7 cellular contexts compared by ENCODE assay signal in genomic region chr20:6142348-6142993, GRCh38. TPM values are rescaled to one million over a fixed set of nuclear protein-coding genes. Genes with fewer than 3 reads are reported as not detected.
A peak's percentile ranks its signal among the peaks of the same experiment; 100 is the strongest.
DNase-seq lines count a peak whose midpoint lies in the region; ATAC-seq and TF ChIP-seq lines count a peak whose summit lies in the region.

No MANE protein-coding gene starts in this region.

- DNase-seq in GM06990 (ENCODE audit: extremely low read depth, insufficient read length) (peak; percentile 6), NCI-H128 (lab: John Stamatoyannopoulos, UW; ENCODE audit: unreplicated experiment) (peak; percentile 15), T-helper 17 cell (peak in 1 of 3 donors; percentile 17), choroid plexus epithelial cell (ENCODE audit: low read depth) (peak; percentile 82), left lung (no peak)
- DNase-seq in stimulated activated effector memory CD8-positive, alpha-beta T cell treated with anti-CD3 and anti-CD28 coated beads, Interleukin-12 subunit alpha, Interleukin-12 subunit beta, amount 100 ng/mL, for 72 hours (ENCODE audit: low spot score in 2 of 2): peak; percentile 9 to 65

- TF ChIP-seq CTCF in GM06990 (IDR thresholded peaks at IDR 0.05; ENCODE audit: insufficient read depth, low read length, poor library complexity, severe bottlenecking) (peak; percentile 81), HEK293 (tag by site-specific recombination; IDR thresholded peaks at IDR 0.05) (no peak), choroid plexus epithelial cell (conservative IDR thresholded peaks at IDR 0.05; ENCODE audit: low read depth, low read length) (peak; percentile 80), left lung (IDR thresholded peaks at IDR 0.05) (peak; percentile 81 to 82)

- H3K27me3 Mint-ChIP-seq in T-helper 17 cell: peaks cover 20% of the 10 kb centered on the region

- CTCF ChIA-PET in HEK293 (lab: Yijun Ruan, JAX): interaction anchor here (0.6 to 1.0 kb wide), 5 partner anchors 10 to 1280 kb away, joined by 3 to 5 read pairs (median 4); no protein-coding TSS in a partner anchor

- intact Hi-C loops in left lung (cut with DNase I): no loop called here

- H3K36me3 ChIP-seq in GM06990 (ENCODE audit: control insufficient read depth, insufficient read depth, low read length) (no peaks in the 10 kb centered on the region), HEK293 (ENCODE audit: control insufficient read depth in 2 of 2, insufficient read depth in 1 of 2, low read length in 2 of 2) (no peaks in the 10 kb centered on the region), left lung (no peaks in the 10 kb centered on the region)

- H3K4me1 ChIP-seq in HEK293 (ENCODE audit: control insufficient read depth, insufficient read depth, low read length) (no peaks in the 10 kb centered on the region), left lung (no peaks in the 10 kb centered on the region)

- H3K4me3 Mint-ChIP-seq in T-helper 17 cell: no peak overlapping the region
- H3K4me3 Mint-ChIP-seq in stimulated activated effector memory CD8-positive, alpha-beta T cell treated with anti-CD3 and anti-CD28 coated beads, Interleukin-12 subunit alpha, Interleukin-12 subunit beta, amount 100 ng/mL, for 72 hours: no peak overlapping the region

- H3K27ac ChIP-seq in HEK293 (ENCODE audit: extremely low read depth, low read depth, low read length): no peak overlapping the region
- H3K27ac ChIP-seq in left lung: no peak overlapping the region

- no peaks in the 10 kb centered on the region for H3K4me1 Mint-ChIP-seq in T-helper 17 cell
- no peaks in the 10 kb centered on the region for H3K4me1 Mint-ChIP-seq in stimulated activated effector memory CD8-positive, alpha-beta T cell treated with anti-CD3 and anti-CD28 coated beads, Interleukin-12 subunit alpha, Interleukin-12 subunit beta, amount 100 ng/mL, for 72 hours

- POLR2A ChIA-PET in HEK293 (lab: Yijun Ruan, JAX): interaction anchor here (0.6 kb wide), 1 partner anchor 11 kb away, joined by 3 read pairs; no protein-coding TSS in a partner anchor

- H3K27me3 ChIP-seq in GM06990 (replicated peaks; ENCODE audit: control insufficient read depth, insufficient read depth, low read length): no peaks in the 10 kb centered on the region
- H3K27me3 ChIP-seq in left lung: peaks cover 0 to 20% of the 10 kb centered on the region in 2 donors

- H3K9me3 Mint-ChIP-seq in stimulated activated effector memory CD8-positive, alpha-beta T cell treated with anti-CD3 and anti-CD28 coated beads, Interleukin-12 subunit alpha, Interleukin-12 subunit beta, amount 100 ng/mL, for 72 hours: no peaks in the 10 kb centered on the region

- H3K9me3 ChIP-seq in HEK293 (ENCODE audit: control insufficient read depth, insufficient read depth, low read depth, low read length) (no peaks in the 10 kb centered on the region), T-helper 17 cell (ENCODE audit: control insufficient read depth, low read length, poor library complexity, severe bottlenecking) (no peaks in the 10 kb centered on the region), left lung (peaks cover 0 to 6% of the 10 kb centered on the region in 2 donors)

- H3K4me3 ChIP-seq in GM06990 (replicated peaks; ENCODE audit: low read depth, low read length) (no peak overlapping the region), HEK293 (ENCODE audit: low read depth, low read length) (no peak overlapping the region), choroid plexus epithelial cell (ENCODE audit: low read depth, low read length) (no peak overlapping the region), left lung (no peak overlapping the region)

- no peaks in the 10 kb centered on the region for H3K36me3 Mint-ChIP-seq in T-helper 17 cell (ENCODE audit: low read depth)
- no peaks in the 10 kb centered on the region for H3K36me3 Mint-ChIP-seq in stimulated activated effector memory CD8-positive, alpha-beta T cell treated with anti-CD3 and anti-CD28 coated beads, Interleukin-12 subunit alpha, Interleukin-12 subunit beta, amount 100 ng/mL, for 72 hours

- no peak overlapping the region for H3K27ac Mint-ChIP-seq in T-helper 17 cell
- H3K27ac Mint-ChIP-seq in stimulated activated effector memory CD8-positive, alpha-beta T cell treated with anti-CD3 and anti-CD28 coated beads, Interleukin-12 subunit alpha, Interleukin-12 subunit beta, amount 100 ng/mL, for 72 hours: no peak overlapping the region

- ATAC-seq in T-helper 17 cell (peak; percentile 52), left lung (peak; percentile 89)
- peak; percentile 48 for ATAC-seq in stimulated activated effector memory CD8-positive, alpha-beta T cell treated with anti-CD3 and anti-CD28 coated beads, Interleukin-12 subunit alpha, Interleukin-12 subunit beta, amount 100 ng/mL, for 72 hours

TF ChIP-seq in HEK293, 187 proteins besides CTCF, POLR2A, EP300 and RAD21:
- TF ChIP-seq ZNF266 (tag by site-specific recombination; IDR thresholded peaks at IDR 0.05; ENCODE audit: low read depth): no peak
- TF ChIP-seq RBAK (tag by site-specific recombination; IDR thresholded peaks at IDR 0.05): no peak
- no peak for TF ChIP-seq ZSCAN23 (tag by site-specific recombination; IDR thresholded peaks at IDR 0.05)
- TF ChIP-seq ZNF654 (tag by site-specific recombination; IDR thresholded peaks at IDR 0.05; ENCODE audit: low read depth): peak; percentile 75
- no peak for TF ChIP-seq HIC1 (tag by site-specific recombination; IDR thresholded peaks at IDR 0.05)
- TF ChIP-seq KLF9 (tag by site-specific recombination; IDR thresholded peaks at IDR 0.05; ENCODE audit: low read depth): no peak

RNA-seq across cellular contexts. Expression of gene FERMT1, which starts 19.6 kb away (rescaled TPM):
- total RNA-seq in T-helper 17 cell (under 1 TPM in 1 of 2 donors, not detected in 1; 0.16 TPM), left lung (1 to 10 TPM; 5.3 to 7.2 TPM)

Comparison
In these comparisons a context has a peak if more than half of its experiments do, and no peak if none do; other contexts are left out.
1. DNase-seq: peak in GM06990 (single experiment), NCI-H128 (single experiment), choroid plexus epithelial cell (single experiment) and stimulated activated effector memory CD8-positive, alpha-beta T cell treated with anti-CD3 and anti-CD28 coated beads, Interleukin-12 subunit alpha, Interleukin-12 subunit beta, amount 100 ng/mL, for 72 hours (2 of 2); none in left lung (0 of 2).
2. RNA of gene FERMT1, which starts 19.6 kb away (total RNA-seq): 5.3 to 7.2 TPM in left lung; 0.16 TPM in T-helper 17 cell; every median in the first group is over 4 times any median in the second.
3. Peak in every context shown above with its lines, with median percentiles within 50 percentile points of each other: ATAC-seq.